ENCODE assay signal across 8 cellular contexts in the genomic region with DNA sequence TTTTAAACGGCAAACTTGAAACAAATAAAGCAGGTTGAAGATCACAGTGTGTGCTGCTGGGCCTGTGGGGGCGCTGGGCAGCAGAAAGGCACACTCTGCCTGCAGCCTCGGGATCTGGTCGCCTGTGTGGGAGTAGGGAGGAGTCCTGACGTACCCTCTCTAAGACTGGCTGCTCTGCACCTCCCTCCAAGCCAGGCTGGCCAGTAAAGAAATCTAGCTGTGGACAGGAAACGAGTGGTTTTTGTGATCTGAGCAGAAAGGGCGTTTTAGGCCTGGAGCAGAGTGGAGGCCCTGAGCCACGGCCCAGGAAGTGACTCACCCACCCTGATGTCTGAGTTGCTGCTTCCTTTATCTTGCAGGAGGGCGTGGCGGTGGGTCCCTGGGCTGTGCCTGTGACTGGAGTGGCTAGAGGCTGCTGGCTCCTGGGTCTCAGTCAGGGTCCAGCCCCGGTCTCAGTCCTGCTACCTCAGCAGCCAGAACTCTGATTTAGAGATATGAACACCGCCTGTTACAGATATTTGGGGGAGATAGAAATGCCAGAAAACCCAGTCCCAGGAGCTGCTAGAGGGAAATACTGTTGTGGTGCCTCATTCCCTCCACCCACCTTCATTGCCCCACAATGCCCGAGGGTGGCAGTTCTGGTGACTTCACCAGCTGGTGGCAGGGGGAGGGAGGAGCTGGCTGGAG. TPM values are rescaled to one million over a fixed set of nuclear protein-coding genes. Genes with fewer than 3 reads are reported as not detected.
DNase-seq lines count a peak whose midpoint lies in the region; ATAC-seq and TF ChIP-seq lines count a peak whose summit lies in the region.

No MANE protein-coding gene starts in this region.

- peak overlapping the region; percentile 85 for H3K18ac ChIP-seq in neuronal stem cell (ENCODE audit: low read length)

- TF ChIP-seq CTCF in RWPE2 (IDR thresholded peaks at IDR 0.05; ENCODE audit: poor library complexity, severe bottlenecking) = peak; percentile 66
- TF ChIP-seq CTCF in fibroblast of villous mesenchyme (IDR thresholded peaks at IDR 0.05; ENCODE audit: insufficient read depth, low read depth, low read length) = peak; percentile 62

- no peak overlapping the region for H4K8ac ChIP-seq in neuronal stem cell (ENCODE audit: low read depth, low read length)

- H3K36me3 ChIP-seq in RWPE2 (ENCODE audit: low read depth) (no peaks in the 10 kb centered on the region), neuronal stem cell (replicated peaks in 1 of 2; ENCODE audit: control insufficient read depth in 2 of 2, insufficient read depth in 2 of 2, low read length in 2 of 2) (no peaks in the 10 kb centered on the region), subcutaneous abdominal adipose tissue (ENCODE audit: control insufficient read depth in 5 of 5, insufficient read depth in 5 of 5, low read length in 5 of 5) (no peaks in the 10 kb centered on the region)

- H3K9ac ChIP-seq in neuronal stem cell (ENCODE audit: low read depth, low read length, poor library complexity) = peak overlapping the region; percentile 79
- H3K9ac ChIP-seq in subcutaneous abdominal adipose tissue (ENCODE audit: low read length in 5 of 5) = peak overlapping the region; percentile 57 to 92 (median 72)

- H3K14ac ChIP-seq in neuronal stem cell (ENCODE audit: low read length) = no peak overlapping the region

- H3K4me3 ChIP-seq in RWPE2 (ENCODE audit: severe bottlenecking) (peak overlapping the region; percentile 9), fibroblast of villous mesenchyme (ENCODE audit: low read depth, low read length) (peak overlapping the region; percentile 28), neuronal stem cell (ENCODE audit: low read length in 2 of 2) (peak overlapping the region in 1 of 2 donors; percentile 36), subcutaneous abdominal adipose tissue (ENCODE audit: low read depth in 1 of 5, low read length in 5 of 5) (peak overlapping the region; percentile 21 to 52 (median 47))

- DNase-seq in COR-L47 (lab: John Stamatoyannopoulos, UW) = peak; percentile 46
- peak; percentile 98 for DNase-seq in RWPE2 (ENCODE audit: low spot score)
- DNase-seq in activated effector memory CD4-positive, alpha-beta T cell treated with Interleukin-2 at 50 U/mL for 16 hours = peak; percentile 84
- peak; percentile 100 for DNase-seq in fibroblast of villous mesenchyme (ENCODE audit: low read depth)
- DNase-seq in neuronal stem cell (ENCODE audit: low spot score) = peak; percentile 59

- WGBS in neuronal stem cell (ENCODE audit: extremely low coverage in 2 of 2, insufficient read length in 2 of 2, insufficient replicate concordance in 1 of 2), 2 donors = no CpG with 5 or more reads among the region's 13 CpGs

- H3K4me2 ChIP-seq in neuronal stem cell (ENCODE audit: insufficient read depth, low read length, poor library complexity, severe bottlenecking) = peak overlapping the region; percentile 37

- no peak overlapping the region for H2BK120ac ChIP-seq in neuronal stem cell (ENCODE audit: low read depth, low read length)

- H3K4me1 ChIP-seq in RWPE2 (ENCODE audit: insufficient read depth, poor library complexity, severe bottlenecking) (peaks cover 48% of the 10 kb centered on the region), neuronal stem cell (ENCODE audit: control insufficient read depth in 2 of 2, insufficient read depth in 1 of 2, low read depth in 1 of 2, low read length in 2 of 2) (peaks cover 8 to 11% of the 10 kb centered on the region in 2 donors), subcutaneous abdominal adipose tissue (ENCODE audit: control insufficient read depth in 5 of 5, insufficient read depth in 5 of 5, low read length in 5 of 5) (peaks cover 13 to 26% (median 26%) of the 10 kb centered on the region in 5 donors)

- no peak overlapping the region for H4K91ac ChIP-seq in neuronal stem cell (ENCODE audit: low read depth, low read length, poor library complexity)

- H3K23ac ChIP-seq in neuronal stem cell (ENCODE audit: low read depth, low read length, poor library complexity) = no peak overlapping the region

- peak overlapping the region; percentile 98 for H3K27ac ChIP-seq in RWPE2 (ENCODE audit: poor library complexity, severe bottlenecking)
- peak overlapping the region; percentile 68 for H3K27ac ChIP-seq in neuronal stem cell (replicated peaks; ENCODE audit: low read length)
- H3K27ac ChIP-seq in subcutaneous abdominal adipose tissue (ENCODE audit: low read depth, low read length) = peak overlapping the region; percentile 99

- H3K27me3 ChIP-seq in RWPE2 (ENCODE audit: insufficient read depth, poor library complexity, severe bottlenecking) = no peaks in the 10 kb centered on the region
- H3K27me3 ChIP-seq in neuronal stem cell (ENCODE audit: control insufficient read depth in 3 of 3, insufficient read depth in 3 of 3, low read depth in 1 of 3, low read length in 3 of 3) = peaks cover 0 to 19% (median 2%) of the 10 kb centered on the region in 3 experiments
- H3K27me3 ChIP-seq in subcutaneous abdominal adipose tissue (ENCODE audit: control insufficient read depth in 5 of 5, insufficient read depth in 4 of 5, low read length in 5 of 5) = peaks cover 0 to 2% (median 0%) of the 10 kb centered on the region in 5 donors

- H3K79me1 ChIP-seq in neuronal stem cell (ENCODE audit: low read depth, low read length) = no peaks in the 10 kb centered on the region

- peak; percentile 93 for ATAC-seq in GM19397 (IDR thresholded peaks at IDR 0.05; ENCODE audit: unreplicated experiment)
- ATAC-seq in HG03565 (IDR thresholded peaks at IDR 0.05; ENCODE audit: unreplicated experiment) = peak; percentile 94
- ATAC-seq in RWPE2 (ENCODE audit: low read depth) = peak; percentile 88

- no peak overlapping the region for H2AK5ac ChIP-seq in neuronal stem cell (ENCODE audit: low read depth, low read length)

- no peak overlapping the region for H3K4ac ChIP-seq in neuronal stem cell (ENCODE audit: low read length)

- peak overlapping the region; percentile 69 for H2BK12ac ChIP-seq in neuronal stem cell (ENCODE audit: low read length)

- H2BK15ac ChIP-seq in neuronal stem cell (ENCODE audit: low read length) = no peak overlapping the region

- peak overlapping the region; percentile 96 for H2AFZ ChIP-seq in neuronal stem cell (ENCODE audit: low read length)

- H2BK5ac ChIP-seq in neuronal stem cell (ENCODE audit: low read length) = peak overlapping the region; percentile 21

- no peaks in the 10 kb centered on the region for H3K9me3 ChIP-seq in RWPE2 (ENCODE audit: severe bottlenecking)
- H3K9me3 ChIP-seq in neuronal stem cell (replicated peaks in 1 of 2; ENCODE audit: control insufficient read depth in 2 of 2, insufficient read depth in 1 of 2, low read depth in 1 of 2, low read length in 2 of 2) = no peaks in the 10 kb centered on the region
- no peaks in the 10 kb centered on the region for H3K9me3 ChIP-seq in subcutaneous abdominal adipose tissue (ENCODE audit: control insufficient read depth in 5 of 5, low read length in 5 of 5)

RNA-seq across cellular contexts. Expression of a gene that starts 11.3 kb away (rescaled TPM):
- 126 and 197 TPM in 2 replicates for total RNA-seq in fibroblast of villous mesenchyme
- 13.5 TPM for polyA plus RNA-seq in neuronal stem cell (2013, experiment 1 of 2)
- 14.0 TPM for polyA plus RNA-seq in neuronal stem cell (2013, experiment 2 of 2)

RNA-seq across cellular contexts. Expression of a gene that starts 40.8 kb away (rescaled TPM):
- not detected in 2 replicates for total RNA-seq in fibroblast of villous mesenchyme
- polyA plus RNA-seq in neuronal stem cell (2013, experiment 1 of 2) = not detected
- not detected for polyA plus RNA-seq in neuronal stem cell (2013, experiment 2 of 2)

RNA-seq across cellular contexts. Expression of a gene that starts 54.4 kb away (rescaled TPM):
- total RNA-seq in fibroblast of villous mesenchyme = 70.0 and 70.2 TPM in 2 replicates
- 3.4 TPM for polyA plus RNA-seq in neuronal stem cell (2013, experiment 1 of 2)
- 3.2 TPM for polyA plus RNA-seq in neuronal stem cell (2013, experiment 2 of 2)

Comparison
In these comparisons a context has a peak if more than half of its experiments do, and no peak if none do; other contexts are left out.
1. DNase-seq: peak in every context shown above with its lines; median percentile 100 in fibroblast of villous mesenchyme; 98 in RWPE2; 84 in activated effector memory CD4-positive, alpha-beta T cell treated with Interleukin-2 at 50 U/mL for 16 hours; 59 in neuronal stem cell; 46 in COR-L47.